ENCODE assay signal across 7 cellular contexts in genomic region chr11:96332236-96332761, GRCh38. TPM values are rescaled to one million over a fixed set of nuclear protein-coding genes. Genes with fewer than 3 reads are reported as not detected.
DNase-seq lines count a peak whose midpoint lies in the region; ATAC-seq and TF ChIP-seq lines count a peak whose summit lies in the region.

No MANE protein-coding gene starts in this region.

- DNase-seq in activated CD8-positive, alpha-beta T cell treated with anti-CD3 and anti-CD28 coated beads, Interleukin-2, amount 10 ng/mL, durations not matched to agents 7 days and 5 days: no peak
- DNase-seq in right atrium auricular region (ENCODE audit: low spot score) (no peak), sciatic nerve (ENCODE audit: low spot score) (no peak), amniotic stem cell (lab: John Stamatoyannopoulos, UW) (no peak), foreskin melanocyte (no peak), NCI-H510A treated with DMSO at 0.1 percent for 48 hours (lab: John Stamatoyannopoulos, UW) (no peak)

- CTCF ChIA-PET in HEK293 (lab: Yijun Ruan, JAX): interaction anchor here (1.3 to 1.8 kb wide), 2 partner anchors 9 to 11 kb away, joined by 3 to 6 read pairs; partner anchors contain the start of gene MAML2
- CTCF ChIA-PET in activated CD8-positive, alpha-beta T cell treated with anti-CD3 and anti-CD28 coated beads, Interleukin-2, amount 10 ng/mL, durations not matched to agents 7 days and 5 days (lab: Charles Lee): interaction anchor here (0.7 to 4.0 kb wide), 6 partner anchors 9 to 497 kb away, joined by 3 to 51 read pairs (median 3); partner anchors contain the start of gene MAML2

- ATAC-seq in activated CD8-positive, alpha-beta T cell treated with anti-CD3 and anti-CD28 coated beads, Interleukin-2, amount 10 ng/mL, durations not matched to agents 7 days and 5 days: no peak
- ATAC-seq in sciatic nerve: peak; percentile 63

- H3K4me1 ChIP-seq in HEK293 (ENCODE audit: control insufficient read depth, insufficient read depth, low read length): peaks cover 16% of the 10 kb centered on the region
- H3K4me1 ChIP-seq in right atrium auricular region: peaks cover 0 to 50% of the 10 kb centered on the region in 2 donors

- H3K27me3 ChIP-seq in right atrium auricular region: no peaks in the 10 kb centered on the region

- H3K27ac ChIP-seq in HEK293 (ENCODE audit: extremely low read depth, low read depth, low read length): peak overlapping the region; percentile 17; the same call in 1 of the 2 replicates
- peak overlapping the region; percentile 27 to 50 for H3K27ac ChIP-seq in right atrium auricular region

- H3K27ac Mint-ChIP-seq in activated CD8-positive, alpha-beta T cell treated with anti-CD3 and anti-CD28 coated beads, Interleukin-2, amount 10 ng/mL, durations not matched to agents 7 days and 5 days: peak overlapping the region; percentile 10

- no peak for TF ChIP-seq CTCF in HEK293 (tag by site-specific recombination; IDR thresholded peaks at IDR 0.05)
- TF ChIP-seq CTCF in right atrium auricular region (IDR thresholded peaks at IDR 0.05): no peak

- no peaks in the 10 kb centered on the region for H3K36me3 ChIP-seq in HEK293 (ENCODE audit: control insufficient read depth in 2 of 2, insufficient read depth in 1 of 2, low read length in 2 of 2)
- no peaks in the 10 kb centered on the region for H3K36me3 ChIP-seq in right atrium auricular region

- H3K4me3 ChIP-seq in HEK293 (ENCODE audit: low read depth, low read length): no peak overlapping the region
- H3K4me3 ChIP-seq in right atrium auricular region: no peak overlapping the region

- intact Hi-C loops in sciatic nerve (cut with DNase I): loop anchor here (10.0 kb wide), 1 partner anchor 167 kb away; no protein-coding TSS in a partner anchor

- peaks cover 42% of the 10 kb centered on the region for H3K36me3 Mint-ChIP-seq in activated CD8-positive, alpha-beta T cell treated with anti-CD3 and anti-CD28 coated beads, Interleukin-2, amount 10 ng/mL, durations not matched to agents 7 days and 5 days (ENCODE audit: low read depth)

- peaks cover 65% of the 10 kb centered on the region for H3K4me1 Mint-ChIP-seq in activated CD8-positive, alpha-beta T cell treated with anti-CD3 and anti-CD28 coated beads, Interleukin-2, amount 10 ng/mL, durations not matched to agents 7 days and 5 days (ENCODE audit: low read depth)

- H3K9me3 ChIP-seq in HEK293 (ENCODE audit: control insufficient read depth, insufficient read depth, low read depth, low read length) (no peaks in the 10 kb centered on the region), right atrium auricular region (no peaks in the 10 kb centered on the region)

- no peak overlapping the region for H3K4me3 Mint-ChIP-seq in activated CD8-positive, alpha-beta T cell treated with anti-CD3 and anti-CD28 coated beads, Interleukin-2, amount 10 ng/mL, durations not matched to agents 7 days and 5 days

- no peaks in the 10 kb centered on the region for H3K9me3 Mint-ChIP-seq in activated CD8-positive, alpha-beta T cell treated with anti-CD3 and anti-CD28 coated beads, Interleukin-2, amount 10 ng/mL, durations not matched to agents 7 days and 5 days (ENCODE audit: insufficient read depth)

- POLR2A ChIA-PET in HEK293 (lab: Yijun Ruan, JAX): no interaction called here
- POLR2A ChIA-PET in activated CD8-positive, alpha-beta T cell treated with anti-CD3 and anti-CD28 coated beads, Interleukin-2, amount 10 ng/mL, durations not matched to agents 7 days and 5 days (lab: Charles Lee): interaction anchor here (0.6 to 1.3 kb wide), 3 partner anchors 17 to 543 kb away, joined by 3 to 5 read pairs (median 3); partner anchors contain the start of gene FAM76B

- no peaks in the 10 kb centered on the region for H3K27me3 Mint-ChIP-seq in activated CD8-positive, alpha-beta T cell treated with anti-CD3 and anti-CD28 coated beads, Interleukin-2, amount 10 ng/mL, durations not matched to agents 7 days and 5 days (ENCODE audit: low read depth)

TF ChIP-seq in HEK293, 187 proteins besides CTCF, POLR2A, EP300 and RAD21:
- TF ChIP-seq ZNF335 (tag by site-specific recombination; conservative IDR thresholded peaks at IDR 0.05) (no peak), TRIM28 (IDR thresholded peaks at IDR 0.05; ENCODE audit: borderline replicate concordance, low read length) (peak; percentile 60; the same call in 1 of the 2 replicates)

RNA-seq across cellular contexts. Expression of gene MAML2, which starts 10.7 kb away (rescaled TPM):
- total RNA-seq in activated CD8-positive, alpha-beta T cell treated with anti-CD3 and anti-CD28 coated beads, Interleukin-2, amount 10 ng/mL, durations not matched to agents 7 days and 5 days: 10 to 100 TPM; 14.7 to 15.5 TPM
- 10 to 100 TPM in 1 of 2 donors, 1 to 10 TPM in 1; 7.6 to 16.6 TPM for total RNA-seq in right atrium auricular region
- total RNA-seq in sciatic nerve: 30.4 TPM

RNA-seq across cellular contexts. Expression of gene CCDC82, which starts 57.4 kb away (rescaled TPM):
- total RNA-seq in activated CD8-positive, alpha-beta T cell treated with anti-CD3 and anti-CD28 coated beads, Interleukin-2, amount 10 ng/mL, durations not matched to agents 7 days and 5 days: 10 to 100 TPM; 35.7 to 37.5 TPM
- 10 to 100 TPM in 1 of 2 donors, 1 to 10 TPM in 1; 9.6 to 11.9 TPM for total RNA-seq in right atrium auricular region
- 46.9 TPM for total RNA-seq in sciatic nerve

RNA-seq across cellular contexts. Expression of gene JRKL, which starts 57.5 kb away (rescaled TPM):
- total RNA-seq in activated CD8-positive, alpha-beta T cell treated with anti-CD3 and anti-CD28 coated beads, Interleukin-2, amount 10 ng/mL, durations not matched to agents 7 days and 5 days: 10 to 100 TPM in 1 of 2 experiments, 1 to 10 TPM in 1; 9.4 to 10.3 TPM
- total RNA-seq in right atrium auricular region (1 to 10 TPM; 4.2 to 4.8 TPM), sciatic nerve (13.4 TPM)
